In the genomic region with DNA sequence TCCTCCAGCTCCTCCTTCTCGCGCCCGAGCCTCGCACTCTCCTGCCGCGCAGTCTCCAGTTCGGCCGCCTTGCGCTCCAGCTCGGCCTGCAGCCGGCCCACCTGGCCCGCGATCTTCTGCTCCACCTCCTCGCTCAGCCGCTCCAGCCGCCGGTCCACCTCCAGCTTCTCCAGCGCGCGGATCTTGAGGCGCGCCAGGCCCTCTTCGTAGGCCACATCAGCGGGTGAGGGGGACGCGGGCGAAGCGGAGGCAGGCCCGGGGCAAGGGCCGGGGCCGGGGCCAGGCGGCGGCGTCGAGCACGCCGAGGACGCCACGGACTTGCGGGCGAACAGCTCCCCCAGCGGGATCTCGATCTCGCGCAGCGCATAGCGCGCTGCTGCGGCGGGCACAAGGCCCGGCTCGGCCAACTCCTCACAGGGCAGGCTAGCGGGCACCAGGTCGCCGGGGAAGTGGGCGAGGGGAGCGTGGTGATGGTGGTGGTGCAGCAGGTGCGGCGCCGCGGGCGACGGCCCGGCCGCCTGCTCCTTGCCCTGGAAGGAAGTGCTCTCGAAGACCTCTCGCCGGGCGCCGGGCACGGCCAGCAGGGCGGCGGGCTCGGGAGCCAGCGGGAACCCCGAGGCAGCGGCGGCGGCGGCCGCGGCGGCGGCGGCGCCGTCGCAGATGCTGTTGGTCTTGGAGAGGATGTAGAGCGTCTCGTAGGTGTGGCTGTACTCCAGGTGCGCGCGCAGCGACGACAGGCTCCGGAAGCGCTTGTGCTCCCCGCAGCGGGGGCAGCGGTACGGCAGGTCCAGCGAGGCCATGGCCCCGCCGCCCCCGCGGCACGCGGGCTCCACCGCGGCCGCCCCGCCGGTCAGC, we compare ENCODE assay signal across 9 cellular contexts. TPM values are rescaled to one million over a fixed set of nuclear protein-coding genes. Genes with fewer than 3 reads are reported as not detected.
DNase-seq lines count a peak whose midpoint lies in the region; ATAC-seq, FAIRE-seq and TF ChIP-seq lines count a peak whose summit lies in the region.
"Had no signal": no experiment of that assay in that cellular context is flagged by ENCODE, and none has a peak within 500 bp of the region (broad histone marks: within the 10 kb centered on the region; RNA-seq: fewer than 3 reads in every experiment).

No MANE protein-coding gene starts in this region.

- H3K27ac ChIP-seq in ascending aorta (no peak overlapping the region), right lobe of liver (no peak overlapping the region)

- no peak for TF ChIP-seq POLR2A in right lobe of liver (IDR thresholded peaks at IDR 0.05)

- peaks cover 3 to 6% of the 10 kb centered on the region in 2 donors for H3K4me1 ChIP-seq in ascending aorta
- peaks cover 0 to 6% (median 0%) of the 10 kb centered on the region in 4 donors for H3K4me1 ChIP-seq in right lobe of liver
- H3K4me1 ChIP-seq: adrenal gland had no signal

- H3K27me3 ChIP-seq in ascending aorta (peaks cover 4% of the 10 kb centered on the region), right lobe of liver (peaks cover 0 to 6% of the 10 kb centered on the region in 2 donors)

- no peaks in the 10 kb centered on the region for H3K9me3 ChIP-seq in ascending aorta
- H3K9me3 ChIP-seq in right lobe of liver, result no peaks in the 10 kb centered on the region
- H3K9me3 ChIP-seq: adrenal gland had no signal

- FAIRE-seq in GM19239 (lab: Jason Lieb, UNC), result no peak

- ATAC-seq in HG03565 (IDR thresholded peaks at IDR 0.05; ENCODE audit: unreplicated experiment), result peak; percentile 75
- peak in 3 of 4 donors; percentile 27 to 61 (median 42) for ATAC-seq in right lobe of liver
- ATAC-seq in HG02763 (IDR thresholded peaks at IDR 0.05; ENCODE audit: unreplicated experiment), result no peak

- H3K36me3 ChIP-seq in ascending aorta (no peaks in the 10 kb centered on the region), right lobe of liver (no peaks in the 10 kb centered on the region)
- H3K36me3 ChIP-seq: adrenal gland had no signal

- intact Hi-C loops in ascending aorta (cut with DNase I) (no loop called here), right lobe of liver (cut with DNase I) (no loop called here)

- H3K4me3 ChIP-seq in ascending aorta (peak overlapping the region; percentile 27 to 49), right lobe of liver (peak overlapping the region in 1 of 3 donors; percentile 24)
- H3K4me3 ChIP-seq: adrenal gland had no signal

- TF ChIP-seq CTCF in ascending aorta (IDR thresholded peaks at IDR 0.05), result no peak
- TF ChIP-seq CTCF in right lobe of liver (IDR thresholded peaks at IDR 0.05), result peak in 1 of 4 donors; percentile 6

- DNase-seq in GM19239 (ENCODE audit: insufficient read length, low spot score), result peak; percentile 87
- DNase-seq in SW480 (ENCODE audit: low spot score), result peak; percentile 91
- DNase-seq in ascending aorta (ENCODE audit: low spot score in 2 of 2), result no peak
- peak in 2 of 3 donors; percentile 26 to 55 for DNase-seq in right lobe of liver
- DNase-seq in stimulated activated CD8-positive, alpha-beta memory T cell treated with anti-CD3 and anti-CD28 coated beads, Interleukin-15, amount 100 ng/mL, for 1 hour (ENCODE audit: low read depth), result peak; percentile 47
- no peak for DNase-seq in middle frontal gyrus (ENCODE audit: extremely low spot score, low spot score)

- 19% methylated on average over 9 of the region's 113 CpGs for WGBS in right lobe of liver (ENCODE audit: insufficient coverage, low coverage, low lambda C conversion rate, missing lambda C conversion rate)

RNA-seq across cellular contexts. Expression of a gene that starts 15.2 kb away (rescaled TPM):
- 5.2 TPM for total RNA-seq in ascending aorta
- total RNA-seq in right lobe of liver, result under 1 TPM; 0.13 to 0.65 (median 0.38) TPM

RNA-seq across cellular contexts. Expression of a gene that starts 24.3 kb away (rescaled TPM):
- total RNA-seq in ascending aorta (not detected), right lobe of liver (not detected)

RNA-seq across cellular contexts. Expression of a gene that starts 35.0 kb away (rescaled TPM):
- total RNA-seq in ascending aorta (226 TPM), right lobe of liver (100 to 1,000 TPM in 3 of 6 experiments, 10 to 100 TPM in 3; 83.5 to 131 (median 99.4) TPM)

RNA-seq across cellular contexts. Expression of a gene that starts 36.0 kb away (rescaled TPM):
- 77.0 TPM for total RNA-seq in ascending aorta
- 10 to 100 TPM; 17.8 to 26.1 (median 22.5) TPM for total RNA-seq in right lobe of liver

RNA-seq across cellular contexts. Expression of a gene that starts 55.0 kb away (rescaled TPM):
- total RNA-seq in ascending aorta, result 10.1 TPM
- total RNA-seq in right lobe of liver, result 10 to 100 TPM in 3 of 6 experiments, 1 to 10 TPM in 3; 5.3 to 12.2 (median 9.4) TPM

Comparison
In these comparisons a context has a peak if more than half of its experiments do, and no peak if none do; other contexts are left out.
1. DNase-seq: peak in GM19239 (single experiment), SW480 (single experiment), right lobe of liver (2 of 3) and stimulated activated CD8-positive, alpha-beta memory T cell treated with anti-CD3 and anti-CD28 coated beads, Interleukin-15, amount 100 ng/mL, for 1 hour (single experiment); none in ascending aorta (0 of 2) and middle frontal gyrus (single experiment).